12 cellular contexts compared by ENCODE assay signal in the genomic region with DNA sequence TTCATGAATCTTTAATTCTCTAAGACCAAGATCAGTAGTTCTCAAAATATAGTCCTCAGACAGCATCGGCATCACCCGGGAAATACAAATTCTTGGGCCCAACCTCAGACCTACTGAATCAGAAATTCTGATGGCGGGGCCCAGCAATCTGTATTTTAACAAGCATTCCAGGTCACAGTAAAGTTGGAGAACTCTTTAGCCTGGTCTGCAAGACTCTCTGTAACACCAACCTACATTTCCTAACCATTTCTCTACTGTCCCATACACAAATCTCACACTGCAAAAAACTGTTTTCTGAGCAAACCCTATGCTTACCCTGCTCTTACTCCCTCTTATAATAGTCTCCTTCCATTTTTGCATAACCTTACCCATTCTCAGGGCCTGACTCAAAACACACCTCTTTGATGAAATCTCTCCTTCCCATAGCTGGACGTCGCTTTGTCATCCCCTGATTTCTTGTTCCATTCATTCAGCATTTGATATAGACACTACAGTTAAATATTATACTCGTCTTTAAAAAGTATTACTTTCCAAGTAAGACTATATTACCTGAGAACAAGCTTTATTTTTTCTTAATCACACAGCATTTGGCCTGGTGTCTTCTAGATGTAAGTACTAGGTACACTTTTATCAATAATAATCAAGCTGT.
DNase-seq lines count a peak whose midpoint lies in the region; ATAC-seq and TF ChIP-seq lines count a peak whose summit lies in the region.
"Had no signal": no experiment of that assay in that cellular context is flagged by ENCODE, and none has a peak within 500 bp of the region (broad histone marks: within the 10 kb centered on the region; RNA-seq: fewer than 3 reads in every experiment).

No MANE protein-coding gene starts in this region.

- H2BK12ac ChIP-seq in H9 (ENCODE audit: insufficient read length, low read depth, low read length): no peak overlapping the region

- H3K23ac ChIP-seq in H9 (ENCODE audit: insufficient read length, low read depth, low read length): no peak overlapping the region

- no peak overlapping the region for H2BK5ac ChIP-seq in H9 (ENCODE audit: insufficient read length, low read length)

- no peaks in the 10 kb centered on the region for H3K4me1 Mint-ChIP-seq in H9

- H3K18ac ChIP-seq in H9 (ENCODE audit: insufficient read length, low read depth, low read length): no peak overlapping the region

- H4K91ac ChIP-seq in H9 (ENCODE audit: insufficient read length, low read depth, low read length): no peak overlapping the region

- H3K4ac ChIP-seq in H9 (ENCODE audit: low read depth, low read length): no peak overlapping the region

- TF ChIP-seq EP300 in gastroesophageal sphincter (IDR thresholded peaks at IDR 0.05) (no peak), esophagus muscularis mucosa (IDR thresholded peaks at IDR 0.05) (no peak)

- H3T11ph ChIP-seq in H9 (ENCODE audit: low read length): no peak overlapping the region

- no peak for TF ChIP-seq POLR2A in gastroesophageal sphincter (IDR thresholded peaks at IDR 0.05)
- no peak for TF ChIP-seq POLR2A in esophagus muscularis mucosa (IDR thresholded peaks at IDR 0.05; ENCODE audit: low read depth)

- no peaks in the 10 kb centered on the region for H3K79me1 ChIP-seq in H9 (ENCODE audit: insufficient read depth, low read depth, low read length, poor library complexity, severe bottlenecking)

- H2BK15ac ChIP-seq in H9 (ENCODE audit: low read depth, low read length): no peak overlapping the region

- H2BK120ac ChIP-seq in H9 (ENCODE audit: low read depth, low read length, poor library complexity, severe bottlenecking): no peak overlapping the region

- H3K4me1 ChIP-seq in H9 (ENCODE audit: insufficient read depth, low read length) (no peaks in the 10 kb centered on the region), gastroesophageal sphincter (no peaks in the 10 kb centered on the region), esophagus muscularis mucosa (no peaks in the 10 kb centered on the region)
- H3K4me1 ChIP-seq: lower lobe of right lung had no signal

- H3K9ac ChIP-seq in H9 (ENCODE audit: extremely low read depth, insufficient read length, low read length): no peak overlapping the region

- DNase-seq in GM10266 (ENCODE audit: extremely low spot score) (peak; percentile 45), H9 (no peak), MG63 (no peak), esophagus muscularis mucosa (ENCODE audit: extremely low spot score) (no peak)
- DNase-seq: lower lobe of right lung, NCI-H446 had no signal

- H3K14ac ChIP-seq in H9 (ENCODE audit: insufficient read depth, low read length): no peak overlapping the region

- TF ChIP-seq CTCF in GM10266 (IDR thresholded peaks at IDR 0.05; ENCODE audit: control insufficient read depth, insufficient read depth, low read depth, missing control alignments): no peak
- TF ChIP-seq CTCF in H9 (conservative IDR thresholded peaks at IDR 0.05): no peak
- TF ChIP-seq CTCF in gastroesophageal sphincter (IDR thresholded peaks at IDR 0.05): no peak
- no peak for TF ChIP-seq CTCF in esophagus muscularis mucosa (IDR thresholded peaks at IDR 0.05)

- no peak overlapping the region for H4K8ac ChIP-seq in H9 (replicated peaks; ENCODE audit: insufficient read length, low read depth, low read length)

- no peak overlapping the region for H3K4me3 Mint-ChIP-seq in H9
- H3K4me3 Mint-ChIP-seq: CD4-positive, CD25-positive, alpha-beta regulatory T cell had no signal

- H4K5ac ChIP-seq in H9 (ENCODE audit: insufficient read length, low read depth, low read length): no peak overlapping the region

- no peaks in the 10 kb centered on the region for H3K9me3 ChIP-seq in H9 (ENCODE audit: control insufficient read depth, low read depth, low read length)
- peaks cover 5% of the 10 kb centered on the region; the same call in 1 of the 2 replicates for H3K9me3 ChIP-seq in MG63
- H3K9me3 ChIP-seq in gastroesophageal sphincter: no peaks in the 10 kb centered on the region
- no peaks in the 10 kb centered on the region for H3K9me3 ChIP-seq in esophagus muscularis mucosa
- H3K9me3 ChIP-seq: lower lobe of right lung had no signal

- no peak overlapping the region for H3K4me2 ChIP-seq in H9 (ENCODE audit: insufficient read depth, insufficient read length, low read length)

- peaks cover 18 to 40% (median 38%) of the 10 kb centered on the region in 3 experiments; a peak in 6 of 7 replicates for H3K36me3 Mint-ChIP-seq in H9 (ENCODE audit: insufficient read depth in 1 of 3, low read depth in 3 of 3)

- no peaks in the 10 kb centered on the region for H3K27me3 Mint-ChIP-seq in H9 (ENCODE audit: low read depth)
- H3K27me3 Mint-ChIP-seq: CD4-positive, CD25-positive, alpha-beta regulatory T cell had no signal

- no peaks in the 10 kb centered on the region for H3K23me2 ChIP-seq in H9 (ENCODE audit: insufficient read length, low read depth, low read length, poor library complexity, severe bottlenecking)

- H3K9me3 Mint-ChIP-seq in H9: no peaks in the 10 kb centered on the region
- H3K9me3 Mint-ChIP-seq: CD4-positive, CD25-positive, alpha-beta regulatory T cell had no signal

- H3K27ac ChIP-seq in H9 (ENCODE audit: insufficient read length, low read depth, low read length): no peak overlapping the region
- no peak overlapping the region for H3K27ac ChIP-seq in gastroesophageal sphincter
- no peak overlapping the region for H3K27ac ChIP-seq in esophagus muscularis mucosa (replicated peaks in 1 of 4)
- H3K27ac ChIP-seq: lower lobe of right lung had no signal

- H3K27ac Mint-ChIP-seq in H9: no peak overlapping the region

- H3K36me3 ChIP-seq in MG63 (no peaks in the 10 kb centered on the region), gastroesophageal sphincter (peaks cover 0 to 98% of the 10 kb centered on the region in 2 donors), esophagus muscularis mucosa (peaks cover 27 to 96% (median 74%) of the 10 kb centered on the region in 4 donors)

- H2BK20ac ChIP-seq in H9 (ENCODE audit: low read depth, low read length, poor library complexity, severe bottlenecking): no peak overlapping the region

- intact Hi-C loops in esophagus muscularis mucosa (cut with DNase I): no loop called here

- ATAC-seq in GM18907 (IDR thresholded peaks at IDR 0.05; ENCODE audit: unreplicated experiment): peak; percentile 50
- ATAC-seq in HG02623 (IDR thresholded peaks at IDR 0.05; ENCODE audit: unreplicated experiment): peak; percentile 48
- ATAC-seq in HG03521 (IDR thresholded peaks at IDR 0.05; ENCODE audit: unreplicated experiment): peak; percentile 44
- no peak for ATAC-seq in gastroesophageal sphincter
- ATAC-seq: K562, lower lobe of right lung had no signal

- WGBS in H9 (ENCODE audit: extremely low coverage, insufficient read length, low lambda C conversion rate): no CpG with 5 or more reads among the region's 6 CpGs
- 91 to 93% methylated on average over 6 of the region's 6 CpGs for WGBS in gastroesophageal sphincter (ENCODE audit: low coverage in 1 of 2), 2 donors
- WGBS in esophagus muscularis mucosa: 79% methylated on average over 6 of the region's 6 CpGs

- no peaks in the 10 kb centered on the region for H3K79me2 ChIP-seq in H9 (ENCODE audit: insufficient read depth, low read length)

- no peaks in the 10 kb centered on the region for H4K20me1 ChIP-seq in H9 (ENCODE audit: control insufficient read depth, insufficient read depth, insufficient read length)

- H3K27me3 ChIP-seq in H9 (ENCODE audit: insufficient read depth, low read length): no peaks in the 10 kb centered on the region
- H3K27me3 ChIP-seq in MG63: no peaks in the 10 kb centered on the region
- H3K27me3 ChIP-seq in gastroesophageal sphincter: no peaks in the 10 kb centered on the region
- H3K27me3 ChIP-seq in esophagus muscularis mucosa: no peaks in the 10 kb centered on the region

- no peak overlapping the region for H3K56ac ChIP-seq in H9 (ENCODE audit: insufficient read length, low read depth, low read length)

- H3K4me3 ChIP-seq in MG63 (no peak overlapping the region), gastroesophageal sphincter (no peak overlapping the region), esophagus muscularis mucosa (no peak overlapping the region)
- H3K4me3 ChIP-seq: K562, lower lobe of right lung had no signal

- H2AFZ ChIP-seq in H9 (ENCODE audit: low read length): no peak overlapping the region

- H2AK5ac ChIP-seq in H9 (ENCODE audit: insufficient read length, low read length): no peak overlapping the region
